In genomic region chr17:56779898-56780777, GRCh38 we compare ENCODE assay signal across 8 cellular contexts. TPM values are rescaled to one million over a fixed set of nuclear protein-coding genes. Genes with fewer than 3 reads are reported as not detected.
DNase-seq lines count a peak whose midpoint lies in the region; ATAC-seq, FAIRE-seq and TF ChIP-seq lines count a peak whose summit lies in the region.

No MANE protein-coding gene starts in this region.

- H3K27ac ChIP-seq in SU-DHL-6 (ENCODE audit: low read depth, low read length) (no peak overlapping the region), heart left ventricle (no peak overlapping the region), psoas muscle (no peak overlapping the region)

- peaks cover 0 to 11% (median 8%) of the 10 kb centered on the region in 12 donors for H3K4me1 ChIP-seq in heart left ventricle
- peaks cover 25% of the 10 kb centered on the region for H3K4me1 ChIP-seq in psoas muscle

- no peaks in the 10 kb centered on the region for H3F3A ChIP-seq in SU-DHL-6 (ENCODE audit: insufficient read depth)

- DNase-seq in NAMALWA (ENCODE audit: low spot score) = peak; percentile 89
- peak; percentile 93 for DNase-seq in activated naive CD8-positive, alpha-beta T cell treated with anti-CD3 and anti-CD28 coated beads, Interleukin-2, amount 10 ng/mL, durations not matched to agents 7 days and 5 days
- DNase-seq in heart left ventricle = peak; percentile 63 to 89 (median 75)
- DNase-seq in psoas muscle = peak; percentile 75 to 86
- peak; percentile 92 for DNase-seq in urothelium cell line (ENCODE audit: low spot score)

- WGBS in heart left ventricle, 4 donors = 1 to 2% (median 1%) methylated on average over 48 of the region's 48 CpGs
- WGBS in psoas muscle, 3 donors = 1% methylated on average over 47 to 48 of the region's 48 CpGs

- H3K9ac ChIP-seq in SU-DHL-6 (ENCODE audit: low read length) = no peak overlapping the region; the same call in 1 of the 2 replicates

- H3K4me2 ChIP-seq in SU-DHL-6 (ENCODE audit: low read depth, low read length, poor library complexity, severe bottlenecking) = peak overlapping the region; percentile 49

- intact Hi-C loops in heart left ventricle (cut with DNase I) (loop anchor here in 9 of 10 donors (1.0 to 5.0 kb wide), 4 partner anchors 187 to 193 kb away; partner anchors contain the start of gene NOG (in 7 of the 9)), psoas muscle (cut with DNase I) (loop anchor here (1.0 to 5.0 kb wide), 5 partner anchors 63 to 278 kb away; partner anchors contain the start of gene NOG (in 2 of the 2))

- peak overlapping the region; percentile 79 for H3K27ac Mint-ChIP-seq in activated naive CD8-positive, alpha-beta T cell treated with anti-CD3 and anti-CD28 coated beads, Interleukin-2, amount 10 ng/mL, durations not matched to agents 7 days and 5 days

- H2AFZ ChIP-seq in SU-DHL-6 (ENCODE audit: low read depth, low read length, severe bottlenecking) = peak overlapping the region; percentile 79

- no peaks in the 10 kb centered on the region for H3K36me3 Mint-ChIP-seq in activated naive CD8-positive, alpha-beta T cell treated with anti-CD3 and anti-CD28 coated beads, Interleukin-2, amount 10 ng/mL, durations not matched to agents 7 days and 5 days

- H3K4me3 ChIP-seq in SU-DHL-6 (ENCODE audit: insufficient read depth, low read length, poor library complexity, severe bottlenecking) (peak overlapping the region; percentile 31), heart left ventricle (peak overlapping the region in 10 of 12 donors; percentile 10 to 51 (median 38)), psoas muscle (peak overlapping the region; percentile 53)

- no peaks in the 10 kb centered on the region for H3K9me3 Mint-ChIP-seq in activated naive CD8-positive, alpha-beta T cell treated with anti-CD3 and anti-CD28 coated beads, Interleukin-2, amount 10 ng/mL, durations not matched to agents 7 days and 5 days

- peaks cover 13% of the 10 kb centered on the region for H3K4me1 Mint-ChIP-seq in activated naive CD8-positive, alpha-beta T cell treated with anti-CD3 and anti-CD28 coated beads, Interleukin-2, amount 10 ng/mL, durations not matched to agents 7 days and 5 days

- TF ChIP-seq CTCF in GM12874 (IDR thresholded peaks at IDR 0.05; ENCODE audit: insufficient read depth, low read depth, low read length) = peak; percentile 98
- peak; percentile 89 for TF ChIP-seq CTCF in SU-DHL-6 (IDR thresholded peaks at IDR 0.05; ENCODE audit: insufficient read depth, low read length, poor library complexity, severe bottlenecking)
- TF ChIP-seq CTCF in heart left ventricle (IDR thresholded peaks at IDR 0.05) = peak; percentile 98 to 100 (median 99)
- TF ChIP-seq CTCF in psoas muscle (IDR thresholded peaks at IDR 0.05) = peak; percentile 99

- H3K79me2 ChIP-seq in SU-DHL-6 (ENCODE audit: insufficient read depth, low read length) = no peaks in the 10 kb centered on the region

- POLR2A ChIA-PET in activated naive CD8-positive, alpha-beta T cell treated with anti-CD3 and anti-CD28 coated beads, Interleukin-2, amount 10 ng/mL, durations not matched to agents 7 days and 5 days (lab: Charles Lee) = no interaction called here

- no peak for TF ChIP-seq POLR2A in heart left ventricle (IDR thresholded peaks at IDR 0.05)

- H3K27me3 ChIP-seq in SU-DHL-6 (ENCODE audit: low read length) = no peaks in the 10 kb centered on the region
- H3K27me3 ChIP-seq in heart left ventricle = peaks cover 0 to 43% (median 6%) of the 10 kb centered on the region in 9 donors
- H3K27me3 ChIP-seq in psoas muscle (ENCODE audit: insufficient read depth in 3 of 3, low read length in 2 of 3) = no peaks in the 10 kb centered on the region

- peak overlapping the region; percentile 87 for H3K4me3 Mint-ChIP-seq in activated naive CD8-positive, alpha-beta T cell treated with anti-CD3 and anti-CD28 coated beads, Interleukin-2, amount 10 ng/mL, durations not matched to agents 7 days and 5 days

- FAIRE-seq in urothelium cell line (lab: Jason Lieb, UNC) = peak; percentile 90

- no peaks in the 10 kb centered on the region for H3K36me3 ChIP-seq in SU-DHL-6 (ENCODE audit: low read length)
- H3K36me3 ChIP-seq in heart left ventricle = no peaks in the 10 kb centered on the region
- no peaks in the 10 kb centered on the region for H3K36me3 ChIP-seq in psoas muscle (ENCODE audit: insufficient read depth in 1 of 2, low read depth in 1 of 2)

- H3K27me3 Mint-ChIP-seq in activated naive CD8-positive, alpha-beta T cell treated with anti-CD3 and anti-CD28 coated beads, Interleukin-2, amount 10 ng/mL, durations not matched to agents 7 days and 5 days = peaks cover 14% of the 10 kb centered on the region

- H3K9me3 ChIP-seq in SU-DHL-6 (ENCODE audit: insufficient read depth, low read length) (no peaks in the 10 kb centered on the region), heart left ventricle (no peaks in the 10 kb centered on the region), psoas muscle (no peaks in the 10 kb centered on the region)

- no peaks in the 10 kb centered on the region for H4K20me1 ChIP-seq in SU-DHL-6 (ENCODE audit: low read depth, low read length)

- no peaks in the 10 kb centered on the region for H3K9me2 ChIP-seq in SU-DHL-6 (replicated peaks; ENCODE audit: insufficient read depth, low read length)

- ATAC-seq in HG02610 (IDR thresholded peaks at IDR 0.05; ENCODE audit: unreplicated experiment) (peak; percentile 95), heart left ventricle (peak; percentile 77 to 98 (median 95)), psoas muscle (peak; percentile 82 to 92 (median 86))
- peak; percentile 94 for ATAC-seq in activated naive CD8-positive, alpha-beta T cell treated with anti-CD3 and anti-CD28 coated beads, Interleukin-2, amount 10 ng/mL, durations not matched to agents 7 days and 5 days (ENCODE audit: low read depth)

RNA-seq across cellular contexts. Expression of gene C17orf67, which starts 53.6 kb away (rescaled TPM):
- total RNA-seq in activated naive CD8-positive, alpha-beta T cell treated with anti-CD3 and anti-CD28 coated beads, Interleukin-2, amount 10 ng/mL, durations not matched to agents 7 days and 5 days = 1 to 10 TPM; 5.1 to 5.4 TPM
- total RNA-seq in heart left ventricle = 1 to 10 TPM in 2 of 9 donors, under 1 TPM in 7; 0.25 to 1.1 (median 0.48) TPM
- under 1 TPM; 0.14 to 0.19 TPM for polyA plus RNA-seq in heart left ventricle
- 1 to 10 TPM in 1 of 4 donors, under 1 TPM in 3; 0.20 to 1.1 (median 0.35) TPM for total RNA-seq in psoas muscle
- under 1 TPM in 2 of 3 donors, not detected in 1; 0.14 to 0.16 TPM for polyA plus RNA-seq in psoas muscle

RNA-seq across cellular contexts. Expression of gene DGKE, which starts 53.8 kb away (rescaled TPM):
- 10 to 100 TPM; 30.0 to 30.9 TPM for total RNA-seq in activated naive CD8-positive, alpha-beta T cell treated with anti-CD3 and anti-CD28 coated beads, Interleukin-2, amount 10 ng/mL, durations not matched to agents 7 days and 5 days
- total RNA-seq in heart left ventricle (1 to 10 TPM; 1.9 to 4.1 (median 3.0) TPM), psoas muscle (1 to 10 TPM in 3 of 4 donors, under 1 TPM in 1; 0.76 to 3.2 (median 1.4) TPM)
- polyA plus RNA-seq in heart left ventricle (1 to 10 TPM in 1 of 2 donors, under 1 TPM in 1; 0.96 to 1.7 TPM), psoas muscle (under 1 TPM; 0.38 to 0.53 (median 0.52) TPM)

Comparison
In these comparisons a context has a peak if more than half of its experiments do, and no peak if none do; other contexts are left out.
1. RNA of gene DGKE, which starts 53.8 kb away (total RNA-seq): 30.0 to 30.9 TPM in activated naive CD8-positive, alpha-beta T cell treated with anti-CD3 and anti-CD28 coated beads, Interleukin-2, amount 10 ng/mL, durations not matched to agents 7 days and 5 days; 1.9 to 4.1 TPM in heart left ventricle and 0.76 to 3.2 TPM in psoas muscle; every median in the first group is over 4 times any median in the second.
2. Peak in every context shown above with its lines, with median percentiles within 50 percentile points of each other: CTCF ChIP-seq, ATAC-seq, DNase-seq and H3K4me3 ChIP-seq.